27 cellular contexts compared by ENCODE assay signal in the genomic region with DNA sequence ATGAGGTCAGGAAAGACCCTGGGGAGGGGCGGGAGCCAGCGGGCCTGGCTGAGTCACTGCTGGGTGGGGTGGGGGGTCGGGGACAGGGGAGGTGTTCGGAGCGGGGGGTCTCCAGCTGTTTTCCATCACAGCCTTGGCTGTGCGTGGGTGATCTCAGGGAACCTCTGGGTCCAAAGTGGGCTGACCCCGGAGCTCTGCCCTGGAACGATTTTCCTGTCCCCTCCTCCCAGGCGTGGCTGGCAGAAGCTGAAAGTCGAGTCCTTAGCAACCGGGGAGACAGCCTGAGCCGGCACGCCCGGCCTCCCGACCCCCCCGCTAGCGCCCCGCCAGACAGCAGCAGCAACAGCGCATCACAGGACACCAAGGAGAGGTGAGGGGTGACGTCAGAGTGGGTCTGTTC. TPM values are rescaled to one million over a fixed set of nuclear protein-coding genes. Genes with fewer than 3 reads are reported as not detected.
DNase-seq lines count a peak whose midpoint lies in the region; ATAC-seq, FAIRE-seq and TF ChIP-seq lines count a peak whose summit lies in the region.
"Had no signal": no experiment of that assay in that cellular context is flagged by ENCODE, and none has a peak within 500 bp of the region (broad histone marks: within the 10 kb centered on the region; RNA-seq: fewer than 3 reads in every experiment).

No MANE protein-coding gene starts in this region.

- intact Hi-C loops in K562 (cut with micrococcal nuclease) = no loop called here
- intact Hi-C loops in kidney (cut with DNase I) = no loop called here

- H3K4me2 ChIP-seq in K562 (ENCODE audit: insufficient read depth, low read length) = no peak overlapping the region
- H3K4me2 ChIP-seq in fibroblast of lung (ENCODE audit: extremely low read depth, insufficient read depth, low read length) = no peak overlapping the region

- H3K9me3 ChIP-seq in K562 (replicated peaks; ENCODE audit: control insufficient read depth, insufficient read depth, low read depth, low read length) (no peaks in the 10 kb centered on the region), fibroblast of lung (ENCODE audit: control insufficient read depth, insufficient read depth, low read depth, low read length) (no peaks in the 10 kb centered on the region), kidney (ENCODE audit: control insufficient read depth in 1 of 2, low read length in 2 of 2) (no peaks in the 10 kb centered on the region), suprapubic skin (no peaks in the 10 kb centered on the region)
- H3K9me3 ChIP-seq: ascending aorta, ovary had no signal

- POLR2A ChIA-PET in K562 (lab: Yijun Ruan, JAX) = interaction anchor here (0.5 to 1.2 kb wide), 5 partner anchors 9 to 233 kb away, joined by 3 to 6 read pairs (median 4); partner anchors contain the start of gene GPR108

- DNase-seq in K562 (ENCODE audit: extremely low read depth in 1 of 4, low spot score in 3 of 4) = no peak
- peak in 1 of 2 donors; percentile 71 for DNase-seq in fibroblast of lung (ENCODE audit: low read depth in 2 of 2)
- peak; percentile 78 for DNase-seq in kidney
- peak in 1 of 2 donors; percentile 71 for DNase-seq in suprapubic skin (ENCODE audit: low spot score in 2 of 2)
- no peak for DNase-seq in GM12892 (ENCODE audit: insufficient read length)
- no peak for DNase-seq in stimulated activated CD4-positive, alpha-beta T cell treated with anti-CD3 and anti-CD28 coated beads, Interleukin-4, amount 100 ng/mL, for 24 hours
- DNase-seq: activated CD4-positive, alpha-beta T cell treated with anti-CD3 and anti-CD28 coated beads, Interleukin-2, amount 10 ng/mL, durations not matched to agents 7 days and 5 days; CD4-positive, alpha-beta memory T cell; central memory CD4-positive, alpha-beta T cell; DMS79; dorsolateral prefrontal cortex; GM23248; natural killer cell; NCI-H1105; NCI-H2029; NCI-H446 treated with DMSO at 0.1 percent for 48 hours; ovary; T-helper 17 cell; WERI-Rb-1 had no signal

- in situ Hi-C loops in K562 (cut with MboI) = no loop called here

- H3K4me3 ChIP-seq in K562 (no peak overlapping the region), fibroblast of lung (replicated peaks in 1 of 4; ENCODE audit: control extremely low read depth in 1 of 4, insufficient read depth in 1 of 4, low read depth in 3 of 4, low read length in 4 of 4) (no peak overlapping the region), kidney (ENCODE audit: low read length in 2 of 2) (no peak overlapping the region), suprapubic skin (no peak overlapping the region)
- H3K4me3 ChIP-seq: ascending aorta, dorsolateral prefrontal cortex, GM23248, ovary had no signal

- CTCF ChIA-PET in K562 (lab: Yijun Ruan, JAX; ENCODE audit: low intra/inter-chr PET ratio) = no interaction called here

- TF ChIP-seq EP300 in K562 (IDR thresholded peaks at IDR 0.05; ENCODE audit: low read length) = no peak
- TF ChIP-seq EP300 in suprapubic skin (IDR thresholded peaks at IDR 0.05) = no peak

- no TSS peak for BruUV-seq in K562 (replicated peaks; lab: Mats Ljungman, UMichigan)

- no peak overlapping the region for H3K9ac ChIP-seq in K562 (ENCODE audit: insufficient read depth in 1 of 2, low read depth in 2 of 2, low read length in 2 of 2)
- no peak overlapping the region for H3K9ac ChIP-seq in fibroblast of lung (ENCODE audit: insufficient read depth, low read length)
- H3K9ac ChIP-seq in kidney (ENCODE audit: low read length in 2 of 2) = no peak overlapping the region
- H3K9ac ChIP-seq: GM23248 had no signal

- TF ChIP-seq RAD21 in K562 (CRISPR knock-in tag; conservative IDR thresholded peaks at IDR 0.05 in 1 of 2, IDR thresholded peaks at IDR 0.05 in 1 of 2) = no peak

- TF ChIP-seq CTCF in K562 (IDR thresholded peaks at IDR 0.05 in 2 of 3, conservative IDR thresholded peaks at IDR 0.05 in 1 of 3; ENCODE audit: insufficient read depth in 2 of 3, low read depth in 1 of 3, low read length in 3 of 3) (no peak), fibroblast of lung (conservative IDR thresholded peaks at IDR 0.05 in 1 of 2, IDR thresholded peaks at IDR 0.05 in 1 of 2; ENCODE audit: low read depth in 1 of 2, low read length in 2 of 2) (no peak), kidney (IDR thresholded peaks at IDR 0.05; ENCODE audit: borderline replicate concordance, extremely low read depth, insufficient read depth) (no peak), suprapubic skin (IDR thresholded peaks at IDR 0.05) (no peak)

- TF ChIP-seq POLR2A in K562 (conservative IDR thresholded peaks at IDR 0.05) = no peak
- no peak for TF ChIP-seq POLR2A in suprapubic skin (IDR thresholded peaks at IDR 0.05)
- no peak for TF ChIP-seq POLR2A in GM12892 (IDR thresholded peaks at IDR 0.05; ENCODE audit: low read depth, low read length)

- H3K79me2 ChIP-seq in K562 (ENCODE audit: control insufficient read depth, insufficient read depth, low read length) (no peaks in the 10 kb centered on the region), fibroblast of lung (ENCODE audit: control insufficient read depth, insufficient read depth, low read length) (peaks cover 3% of the 10 kb centered on the region)

- H4K20me1 ChIP-seq in K562 (replicated peaks; ENCODE audit: control insufficient read depth, insufficient read depth, low read length) = no peaks in the 10 kb centered on the region; the same call in 1 of the 2 replicates
- no peaks in the 10 kb centered on the region for H4K20me1 ChIP-seq in fibroblast of lung (ENCODE audit: control insufficient read depth, extremely low read depth, insufficient read depth, low read length)

- ATAC-seq in K562 = no peak
- no peak for ATAC-seq in HG03025 (IDR thresholded peaks at IDR 0.05; ENCODE audit: low FRiP score, unreplicated experiment)
- ATAC-seq in GM18873 (IDR thresholded peaks at IDR 0.05; ENCODE audit: low FRiP score, unreplicated experiment) = no peak
- ATAC-seq: activated naive CD4-positive, alpha-beta T cell treated with anti-CD3 and anti-CD28 coated beads, Interleukin-2, amount 50 U/mL, for 72 hours; activated T-helper 17 cell treated with anti-CD3 and anti-CD28 coated beads, Interleukin-2, amount 50 U/mL, for 72 hours; left colon; natural killer cell; T-helper 17 cell had no signal

- H3K9me1 ChIP-seq in K562 (ENCODE audit: control insufficient read depth, insufficient read depth, low read length) = no peaks in the 10 kb centered on the region

- 86% methylated on average over 14 of the region's 20 CpGs for WGBS in K562 (ENCODE audit: insufficient coverage, low coverage, missing lambda C conversion rate)
- 80% methylated on average over 2 of the region's 20 CpGs for whole genome bisulfite sequencing in suprapubic skin

- peaks cover 83% of the 10 kb centered on the region; the same call in 2 of the 3 replicates for H3K36me3 ChIP-seq in K562 (ENCODE audit: control insufficient read depth, insufficient read depth, low read length)
- H3K36me3 ChIP-seq in fibroblast of lung (ENCODE audit: control insufficient read depth, insufficient read depth, low read length) = peaks cover 15% of the 10 kb centered on the region
- peaks cover 7 to 30% of the 10 kb centered on the region in 2 donors for H3K36me3 ChIP-seq in kidney (ENCODE audit: control insufficient read depth in 1 of 2, insufficient read depth in 2 of 2, low read length in 2 of 2)
- peaks cover 76% of the 10 kb centered on the region for H3K36me3 ChIP-seq in suprapubic skin
- H3K36me3 ChIP-seq: ovary had no signal

- H2AFZ ChIP-seq in K562 (ENCODE audit: low read depth, low read length) (no peak overlapping the region), fibroblast of lung (ENCODE audit: low read length) (no peak overlapping the region)
- H2AFZ ChIP-seq: GM23248 had no signal

- H3K27me3 ChIP-seq in K562 (ENCODE audit: control insufficient read depth in 2 of 2, insufficient read depth in 2 of 2, low read length in 2 of 2) (no peaks in the 10 kb centered on the region), fibroblast of lung (ENCODE audit: control insufficient read depth, insufficient read depth, low read length) (no peaks in the 10 kb centered on the region), suprapubic skin (no peaks in the 10 kb centered on the region)
- H3K27me3 ChIP-seq: ascending aorta, ovary had no signal

- no peak overlapping the region for H3K27ac ChIP-seq in K562 (ENCODE audit: extremely low read depth, low read depth, low read length)
- H3K27ac ChIP-seq in fibroblast of lung (ENCODE audit: insufficient read depth, low read length) = peak overlapping the region; percentile 48
- no peak overlapping the region for H3K27ac ChIP-seq in kidney (ENCODE audit: low read depth in 2 of 2, low read length in 2 of 2)
- peak overlapping the region; percentile 15 for H3K27ac ChIP-seq in suprapubic skin
- H3K27ac ChIP-seq: ascending aorta, dorsolateral prefrontal cortex, GM23248, ovary, WERI-Rb-1 had no signal

- FAIRE-seq in K562 (lab: Jason Lieb, UNC) (no peak), kidney (lab: Jason Lieb, UNC) (no peak), GM12892 (lab: Jason Lieb, UNC) (no peak)

- H3K4me1 ChIP-seq in K562 (replicated peaks in 1 of 2; ENCODE audit: control insufficient read depth in 2 of 2, insufficient read depth in 2 of 2, low read length in 2 of 2) (peaks cover 0 to 37% of the 10 kb centered on the region in 2 experiments; a peak in 3 of 5 replicates), fibroblast of lung (ENCODE audit: control insufficient read depth, extremely low read depth, insufficient read depth, low read length) (peaks cover 6% of the 10 kb centered on the region), kidney (ENCODE audit: control insufficient read depth in 1 of 2, insufficient read depth in 1 of 2, low read depth in 1 of 2, low read length in 2 of 2) (peaks cover 5 to 9% of the 10 kb centered on the region in 2 donors), suprapubic skin (peaks cover 34% of the 10 kb centered on the region)

RNA-seq across cellular contexts. Expression of gene TRIP10, which starts 10.6 kb away (rescaled TPM):
- total RNA-seq in K562 (2011; cell fraction: chromatin; rRNA removed; ENCODE audit: low replicate concordance) = 67.3 and 119 TPM in 2 replicates
- total RNA-seq in K562 (2011; cell fraction: nucleolus; rRNA removed) = 65.3 and 66.5 TPM in 2 replicates
- 53.5 and 66.7 TPM in 2 replicates for total RNA-seq in K562 (2011; cell fraction: nucleoplasm; rRNA removed)
- total RNA-seq in K562 (2014; rRNA removed) (57.4 and 61.8 TPM in 2 replicates), K562 (2014; rRNA removed; fragmentation: Illumina TruSeq; extraction: Trizol) (23.6 and 29.4 TPM in 2 replicates), K562 (2015; rRNA removed; fragmentation: Illumina TruSeq; extraction: Trizol) (34.6 and 36.1 TPM in 2 replicates), K562 (2021) (59.1 and 63.2 TPM in 2 replicates), fibroblast of lung (35.3 and 37.5 TPM in 2 replicates), kidney (92.9 TPM), suprapubic skin (10 to 100 TPM; 25.5 to 80.7 (median 40.5) TPM)
- polyA plus RNA-seq in K562 (2011; rRNA removed) (29.1 and 39.3 TPM in 2 replicates), K562 (2014; fragmentation: Illumina TruSeq; extraction: Trizol) (56.2 and 56.7 TPM in 2 replicates), K562 (2014; fragmentation: Nextera tagmentation; extraction: Ambion mirVana) (1 to 10 TPM; 1.2 to 2.7 TPM), K562 (2014; rRNA removed) (66.6 and 66.8 TPM in 2 replicates), fibroblast of lung (32.3 and 33.5 TPM in 2 replicates), kidney (ENCODE audit: insufficient read depth, low read depth, low replicate concordance) (57.5 TPM)
- polyA plus RNA-seq in K562 (2011; cell fraction: cytosol; rRNA removed) = 22.8 and 30.6 TPM in 2 replicates
- polyA plus RNA-seq in K562 (2011; cell fraction: nucleus; rRNA removed) = 113 and 133 TPM in 2 replicates
- polyA plus RNA-seq in K562 (2012) = 47.5 and 50.8 TPM in 2 replicates
- polyA minus RNA-seq in K562 (2011; rRNA and poly(A)+ RNA removed) = 17.1 and 20.3 TPM in 2 replicates
- polyA minus RNA-seq in K562 (2011; cell fraction: cytosol; rRNA and poly(A)+ RNA removed) = 18.3 and 21.0 TPM in 2 replicates
- 21.3 and 30.1 TPM in 2 replicates for polyA minus RNA-seq in K562 (2011; cell fraction: nucleus; rRNA and poly(A)+ RNA removed)
- polyA plus RNA-seq in fibroblast of lung (2012) = 46.4 and 47.2 TPM in 2 replicates
- 12.4 and 13.6 TPM in 2 replicates for polyA minus RNA-seq in fibroblast of lung (ENCODE audit: low replicate concordance)
- 47.2 TPM for polyA plus RNA-seq in GM12892 (2012; ENCODE audit: missing spikeins)

RNA-seq across cellular contexts. Expression of gene GPR108, which starts 12.7 kb away (rescaled TPM):
- 45.9 and 112 TPM in 2 replicates for total RNA-seq in K562 (2011; cell fraction: chromatin; rRNA removed; ENCODE audit: low replicate concordance)
- total RNA-seq in K562 (2011; cell fraction: nucleolus; rRNA removed) = 96.6 and 107 TPM in 2 replicates
- 72.1 and 74.9 TPM in 2 replicates for total RNA-seq in K562 (2011; cell fraction: nucleoplasm; rRNA removed)
- total RNA-seq in K562 (2014; rRNA removed) = 23.8 and 33.5 TPM in 2 replicates
- total RNA-seq in K562 (2014; rRNA removed; fragmentation: Illumina TruSeq; extraction: Trizol) = 12.3 and 16.4 TPM in 2 replicates
- total RNA-seq in K562 (2015; rRNA removed; fragmentation: Illumina TruSeq; extraction: Trizol) = 21.9 and 24.4 TPM in 2 replicates
- total RNA-seq in K562 (2021) = 31.1 and 33.1 TPM in 2 replicates
- polyA plus RNA-seq in K562 (2011; rRNA removed) = 29.8 and 46.5 TPM in 2 replicates
- polyA plus RNA-seq in K562 (2011; cell fraction: cytosol; rRNA removed) = 43.8 and 51.1 TPM in 2 replicates
- 180 and 195 TPM in 2 replicates for polyA plus RNA-seq in K562 (2011; cell fraction: nucleus; rRNA removed)
- polyA plus RNA-seq in K562 (2012) = 29.9 and 65.7 TPM in 2 replicates
- polyA plus RNA-seq in K562 (2014; fragmentation: Illumina TruSeq; extraction: Trizol) = 32.3 and 33.2 TPM in 2 replicates
- 1 to 10 TPM; 2.4 to 6.1 TPM for polyA plus RNA-seq in K562 (2014; fragmentation: Nextera tagmentation; extraction: Ambion mirVana)
- 32.9 and 36.4 TPM in 2 replicates for polyA plus RNA-seq in K562 (2014; rRNA removed)
- polyA minus RNA-seq in K562 (2011; rRNA and poly(A)+ RNA removed) = 22.3 and 35.9 TPM in 2 replicates
- polyA minus RNA-seq in K562 (2011; cell fraction: cytosol; rRNA and poly(A)+ RNA removed) = 21.0 and 22.6 TPM in 2 replicates
- polyA minus RNA-seq in K562 (2011; cell fraction: nucleus; rRNA and poly(A)+ RNA removed) = 18.7 and 34.9 TPM in 2 replicates
- 33.9 and 57.0 TPM in 2 replicates for total RNA-seq in fibroblast of lung
- polyA plus RNA-seq in fibroblast of lung = 28.4 and 37.2 TPM in 2 replicates
- polyA plus RNA-seq in fibroblast of lung (2012) = 31.1 and 38.2 TPM in 2 replicates
- polyA minus RNA-seq in fibroblast of lung (ENCODE audit: low replicate concordance) = 40.9 and 233 TPM in 2 replicates
- total RNA-seq in kidney = 113 TPM
- 144 TPM for polyA plus RNA-seq in kidney (ENCODE audit: insufficient read depth, low read depth, low replicate concordance)
- total RNA-seq in suprapubic skin = 10 to 100 TPM; 52.9 to 72.7 (median 60.7) TPM
- polyA plus RNA-seq in GM12892 (2012; ENCODE audit: missing spikeins) = 31.2 TPM

RNA-seq across cellular contexts. Expression of gene SH2D3A, which starts 17.2 kb away (rescaled TPM):
- total RNA-seq in K562 (2011; cell fraction: chromatin; rRNA removed; ENCODE audit: low replicate concordance) = 17.3 and 38.7 TPM in 2 replicates
- 28.7 and 29.6 TPM in 2 replicates for total RNA-seq in K562 (2011; cell fraction: nucleolus; rRNA removed)
- total RNA-seq in K562 (2011; cell fraction: nucleoplasm; rRNA removed) = 21.3 and 22.0 TPM in 2 replicates
- 20.0 and 25.9 TPM in 2 replicates for total RNA-seq in K562 (2014; rRNA removed)
- total RNA-seq in K562 (2014; rRNA removed; fragmentation: Illumina TruSeq; extraction: Trizol) = 3.0 and 4.8 TPM in 2 replicates
- 8.6 and 8.9 TPM in 2 replicates for total RNA-seq in K562 (2015; rRNA removed; fragmentation: Illumina TruSeq; extraction: Trizol)
- 19.4 and 26.3 TPM in 2 replicates for total RNA-seq in K562 (2021)
- 8.7 and 13.4 TPM in 2 replicates for polyA plus RNA-seq in K562 (2011; rRNA removed)
- 12.2 and 22.2 TPM in 2 replicates for polyA plus RNA-seq in K562 (2011; cell fraction: cytosol; rRNA removed)
- polyA plus RNA-seq in K562 (2011; cell fraction: nucleus; rRNA removed) = 20.1 and 35.1 TPM in 2 replicates
- polyA plus RNA-seq in K562 (2012) = 10.3 and 10.8 TPM in 2 replicates
- 9.6 and 17.7 TPM in 2 replicates for polyA plus RNA-seq in K562 (2014; fragmentation: Illumina TruSeq; extraction: Trizol)
- polyA plus RNA-seq in K562 (2014; fragmentation: Nextera tagmentation; extraction: Ambion mirVana) = under 1 TPM; 0.75 to 0.83 TPM
- 19.8 and 24.8 TPM in 2 replicates for polyA plus RNA-seq in K562 (2014; rRNA removed)
- polyA minus RNA-seq in K562 (2011; rRNA and poly(A)+ RNA removed) = 3.0 and 4.7 TPM in 2 replicates
- polyA minus RNA-seq in K562 (2011; cell fraction: cytosol; rRNA and poly(A)+ RNA removed) = 8.7 and 11.1 TPM in 2 replicates
- 17.0 and 18.8 TPM in 2 replicates for polyA minus RNA-seq in K562 (2011; cell fraction: nucleus; rRNA and poly(A)+ RNA removed)
- not detected in 2 replicates for total RNA-seq in fibroblast of lung
- not detected in 2 replicates for polyA plus RNA-seq in fibroblast of lung
- 0.21 and 0.29 TPM in 2 replicates for polyA plus RNA-seq in fibroblast of lung (2012)
- not detected in 2 replicates for polyA minus RNA-seq in fibroblast of lung (ENCODE audit: low replicate concordance)
- 35.4 TPM for total RNA-seq in kidney
- polyA plus RNA-seq in kidney (ENCODE audit: insufficient read depth, low read depth, low replicate concordance) = 12.5 TPM
- 10 to 100 TPM; 52.4 to 77.2 (median 66.8) TPM for total RNA-seq in suprapubic skin
- 4.0 TPM for polyA plus RNA-seq in GM12892 (2012; ENCODE audit: missing spikeins)
- total RNA-seq: ascending aorta, GM23248 had no signal
- polyA plus RNA-seq: GM23248 had no signal

RNA-seq across cellular contexts. Expression of gene VAV1, which starts 22.4 kb away (rescaled TPM):
- total RNA-seq in K562 (2011; cell fraction: chromatin; rRNA removed; ENCODE audit: low replicate concordance) = 12.0 and 34.0 TPM in 2 replicates
- 15.5 and 23.5 TPM in 2 replicates for total RNA-seq in K562 (2011; cell fraction: nucleolus; rRNA removed)
- total RNA-seq in K562 (2011; cell fraction: nucleoplasm; rRNA removed) = 12.6 and 13.2 TPM in 2 replicates
- total RNA-seq in K562 (2014; rRNA removed) = 13.6 and 13.7 TPM in 2 replicates
- total RNA-seq in K562 (2014; rRNA removed; fragmentation: Illumina TruSeq; extraction: Trizol) = 8.7 and 9.4 TPM in 2 replicates
- 19.1 and 19.7 TPM in 2 replicates for total RNA-seq in K562 (2015; rRNA removed; fragmentation: Illumina TruSeq; extraction: Trizol)
- 17.3 and 20.1 TPM in 2 replicates for total RNA-seq in K562 (2021)
- 8.4 and 18.5 TPM in 2 replicates for polyA plus RNA-seq in K562 (2011; rRNA removed)
- 7.1 and 10.6 TPM in 2 replicates for polyA plus RNA-seq in K562 (2011; cell fraction: cytosol; rRNA removed)
- polyA plus RNA-seq in K562 (2011; cell fraction: nucleus; rRNA removed) = 19.2 and 28.2 TPM in 2 replicates
- polyA plus RNA-seq in K562 (2012) = 18.1 and 29.2 TPM in 2 replicates
- 12.4 and 13.3 TPM in 2 replicates for polyA plus RNA-seq in K562 (2014; fragmentation: Illumina TruSeq; extraction: Trizol)
- 1 to 10 TPM in 1 of 2 experiments, under 1 TPM in 1; 0.46 to 1.3 TPM for polyA plus RNA-seq in K562 (2014; fragmentation: Nextera tagmentation; extraction: Ambion mirVana)
- polyA plus RNA-seq in K562 (2014; rRNA removed) = 10.9 and 11.1 TPM in 2 replicates
- 10.3 and 18.3 TPM in 2 replicates for polyA minus RNA-seq in K562 (2011; rRNA and poly(A)+ RNA removed)
- 4.7 and 11.8 TPM in 2 replicates for polyA minus RNA-seq in K562 (2011; cell fraction: cytosol; rRNA and poly(A)+ RNA removed)
- 12.7 and 24.3 TPM in 2 replicates for polyA minus RNA-seq in K562 (2011; cell fraction: nucleus; rRNA and poly(A)+ RNA removed)
- not detected in 2 replicates for total RNA-seq in fibroblast of lung
- 0.02 TPM in 1 of 2 replicates, not detected in the other for polyA plus RNA-seq in fibroblast of lung
- not detected in 2 replicates for polyA plus RNA-seq in fibroblast of lung (2012)
- polyA minus RNA-seq in fibroblast of lung (ENCODE audit: low replicate concordance) = not detected in 2 replicates
- total RNA-seq in kidney = 15.5 TPM
- polyA plus RNA-seq in kidney (ENCODE audit: insufficient read depth, low read depth, low replicate concordance) = 0.90 TPM
- total RNA-seq in suprapubic skin = 1 to 10 TPM; 1.1 to 3.1 (median 1.2) TPM
- polyA plus RNA-seq in GM12892 (2012; ENCODE audit: missing spikeins) = 30.2 TPM
- total RNA-seq: GM23248, mesothelial cell of epicardium, SK-MEL-5 had no signal
- polyA plus RNA-seq: GM23248 had no signal

RNA-seq across cellular contexts. Expression of gene C3, which starts 29.6 kb away (rescaled TPM):
- total RNA-seq in K562 (2011; cell fraction: chromatin; rRNA removed; ENCODE audit: low replicate concordance) = 19.5 and 33.3 TPM in 2 replicates
- 14.5 and 17.5 TPM in 2 replicates for total RNA-seq in K562 (2011; cell fraction: nucleolus; rRNA removed)
- total RNA-seq in K562 (2011; cell fraction: nucleoplasm; rRNA removed) = 15.2 and 15.6 TPM in 2 replicates
- total RNA-seq in K562 (2014; rRNA removed) (0.59 and 2.0 TPM in 2 replicates), K562 (2014; rRNA removed; fragmentation: Illumina TruSeq; extraction: Trizol) (1.1 and 1.5 TPM in 2 replicates), K562 (2015; rRNA removed; fragmentation: Illumina TruSeq; extraction: Trizol) (2.1 and 2.2 TPM in 2 replicates), K562 (2021) (8.0 and 10.6 TPM in 2 replicates), fibroblast of lung (1.2 and 27.0 TPM in 2 replicates), kidney (3,831 TPM), suprapubic skin (100 to 1,000 TPM in 2 of 4 donors, 10 to 100 TPM in 2; 55.3 to 109 (median 86.8) TPM)
- polyA plus RNA-seq in K562 (2011; rRNA removed) (9.1 and 40.9 TPM in 2 replicates), K562 (2014; fragmentation: Illumina TruSeq; extraction: Trizol) (2.4 and 4.3 TPM in 2 replicates), K562 (2014; fragmentation: Nextera tagmentation; extraction: Ambion mirVana) (1 to 10 TPM; 1.2 to 2.2 TPM), K562 (2014; rRNA removed) (2.5 and 5.4 TPM in 2 replicates), fibroblast of lung (1.2 and 2.5 TPM in 2 replicates), kidney (ENCODE audit: insufficient read depth, low read depth, low replicate concordance) (452 TPM)
- polyA plus RNA-seq in K562 (2011; cell fraction: cytosol; rRNA removed) = 9.2 and 36.7 TPM in 2 replicates
- 23.7 and 50.5 TPM in 2 replicates for polyA plus RNA-seq in K562 (2011; cell fraction: nucleus; rRNA removed)
- 7.4 and 20.1 TPM in 2 replicates for polyA plus RNA-seq in K562 (2012)
- polyA minus RNA-seq in K562 (2011; rRNA and poly(A)+ RNA removed) = 6.5 and 24.5 TPM in 2 replicates
- 23.9 and 64.6 TPM in 2 replicates for polyA minus RNA-seq in K562 (2011; cell fraction: cytosol; rRNA and poly(A)+ RNA removed)
- polyA minus RNA-seq in K562 (2011; cell fraction: nucleus; rRNA and poly(A)+ RNA removed) = 16.2 and 39.1 TPM in 2 replicates
- polyA plus RNA-seq in fibroblast of lung (2012) = 2.6 and 2.8 TPM in 2 replicates
- 15.2 and 19.5 TPM in 2 replicates for polyA minus RNA-seq in fibroblast of lung (ENCODE audit: low replicate concordance)
- polyA plus RNA-seq in GM12892 (2012; ENCODE audit: missing spikeins) = 1.4 TPM
- total RNA-seq: activated CD4-positive, alpha-beta T cell treated with anti-CD3 and anti-CD28 coated beads, Interleukin-2, amount 10 ng/mL, durations not matched to agents 7 days and 5 days; SK-MEL-5 had no signal
- polyA plus RNA-seq: CD4-positive, alpha-beta memory T cell had no signal

Comparison
In these comparisons a context has a peak if more than half of its experiments do, and no peak if none do; other contexts are left out.
1. H3K27ac ChIP-seq: peak in fibroblast of lung (single experiment) and suprapubic skin (single experiment); none in K562 (single experiment) and kidney (0 of 2).